ENCODE assay signal across 9 cellular contexts in the genomic region with DNA sequence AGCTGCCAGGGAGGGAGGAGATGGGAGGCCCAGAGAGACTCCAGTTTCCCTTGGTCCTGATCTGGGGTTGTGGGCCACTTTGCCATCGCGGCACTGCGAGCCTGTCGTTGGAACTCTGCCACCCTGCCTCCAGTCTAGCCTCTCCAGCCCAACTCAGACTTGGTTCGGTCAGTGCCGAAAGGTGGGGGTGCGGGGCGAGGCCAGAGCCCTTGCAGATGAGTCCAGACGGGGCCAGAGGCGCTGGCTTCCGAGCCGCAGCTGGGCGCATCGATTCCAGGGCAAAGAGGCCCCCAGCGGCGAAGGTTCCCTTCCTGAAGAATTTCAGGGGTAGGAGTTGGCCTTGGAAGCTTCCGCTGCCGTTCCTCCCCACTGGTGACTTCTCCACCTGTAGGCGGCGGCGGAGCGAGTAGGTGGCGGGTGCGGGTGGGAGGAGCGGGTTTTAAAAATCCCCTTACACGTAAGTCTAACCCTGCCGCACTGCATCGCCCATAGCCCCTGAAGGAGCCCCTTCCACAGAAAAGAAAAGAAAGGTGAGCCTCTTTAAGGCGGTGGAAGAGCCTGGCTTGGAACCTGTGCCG. TPM values are rescaled to one million over a fixed set of nuclear protein-coding genes. Genes with fewer than 3 reads are reported as not detected.
DNase-seq lines count a peak whose midpoint lies in the region; ATAC-seq and TF ChIP-seq lines count a peak whose summit lies in the region.
"Had no signal": no experiment of that assay in that cellular context is flagged by ENCODE, and none has a peak within 500 bp of the region (broad histone marks: within the 10 kb centered on the region; RNA-seq: fewer than 3 reads in every experiment).

No MANE protein-coding gene starts in this region.

- H3K36me3 ChIP-seq in mammary epithelial cell (ENCODE audit: insufficient read depth, low read length): no peaks in the 10 kb centered on the region
- H3K36me3 ChIP-seq in spleen: no peaks in the 10 kb centered on the region

- H3K9ac ChIP-seq in mammary epithelial cell (ENCODE audit: insufficient read depth, low read length): no peak overlapping the region

- H4K20me1 ChIP-seq in mammary epithelial cell (ENCODE audit: insufficient read depth, low read length): no peaks in the 10 kb centered on the region

- dilution Hi-C loops in mammary epithelial cell (cut with HindIII; ENCODE audit: low sequenced_read_pairs): loop anchor here (25.0 kb wide), 1 partner anchor 255 kb away; no protein-coding TSS in a partner anchor

- in situ Hi-C loops in mammary epithelial cell (cut with MboI; ENCODE audit: low sequenced_read_pairs in 2 of 2): loop anchor here (10.0 to 25.0 kb wide), 6 partner anchors 130 to 595 kb away; no protein-coding TSS in a partner anchor

- H3K4me2 ChIP-seq in mammary epithelial cell (ENCODE audit: insufficient read depth, low read depth, low read length): no peak overlapping the region

- H2AFZ ChIP-seq in mammary epithelial cell (ENCODE audit: low read depth, low read length): peak overlapping the region; percentile 94

- H3K4me1 Mint-ChIP-seq in activated naive CD4-positive, alpha-beta T cell treated with anti-CD3 and anti-CD28 coated beads for 36 hours (ENCODE audit: low read depth): peaks cover 19% of the 10 kb centered on the region

- WGBS in mammary epithelial cell (ENCODE audit: low coverage, missing lambda C conversion rate): 77% methylated on average over 17 of the region's 30 CpGs
- WGBS in spleen, 5 donors: 3 to 12% (median 6%) methylated on average over 21 to 30 of the region's 30 CpGs

- peaks cover 24% of the 10 kb centered on the region for H3K79me2 ChIP-seq in mammary epithelial cell (ENCODE audit: insufficient read depth, low read length)

- H3K27ac Mint-ChIP-seq in activated naive CD4-positive, alpha-beta T cell treated with anti-CD3 and anti-CD28 coated beads for 36 hours: no peak overlapping the region
- H3K27ac Mint-ChIP-seq: activated T-helper 1 cell treated with anti-CD3 and anti-CD28 coated beads, Interleukin-12 subunit alpha, Interleukin-12 subunit beta, Interleukin-2, Interleukin-4 antibody, amounts not matched to agents 30 ng/mL and 10 ng/mL and 1 ng/mL, durations not matched to agents 14 hours and 24 hours and 36 hours had no signal

- H3K4me3 ChIP-seq in mammary epithelial cell (replicated peaks in 1 of 3; ENCODE audit: insufficient read depth in 1 of 3, low read depth in 2 of 3, low read length in 3 of 3) (no peak overlapping the region), spleen (peak overlapping the region in 7 of 8 donors; percentile 9 to 59 (median 23))

- peaks cover 2% of the 10 kb centered on the region for H3K36me3 Mint-ChIP-seq in activated naive CD4-positive, alpha-beta T cell treated with anti-CD3 and anti-CD28 coated beads for 36 hours (ENCODE audit: low read depth)

- BruUV-seq in mammary epithelial cell (replicated peaks; lab: Mats Ljungman, UMichigan): no TSS peak

- H3K9me3 ChIP-seq in mammary epithelial cell (replicated peaks; ENCODE audit: insufficient read depth, low read length) (no peaks in the 10 kb centered on the region), spleen (no peaks in the 10 kb centered on the region)

- CTCF ChIA-PET in mammary epithelial cell (lab: Charles Lee; ENCODE audit: low non-redundant PET): no interaction called here
- CTCF ChIA-PET in activated naive CD4-positive, alpha-beta T cell treated with anti-CD3 and anti-CD28 coated beads for 36 hours (lab: Charles Lee): no interaction called here

- DNase-seq in mammary epithelial cell: no peak
- peak; percentile 53 for DNase-seq in iris pigment epithelial cell (ENCODE audit: low read depth)
- no peak for DNase-seq in spleen
- DNase-seq in NCI-H345 treated with DMSO at 0.1 percent for 48 hours (lab: John Stamatoyannopoulos, UW; ENCODE audit: unreplicated experiment): no peak
- DNase-seq in activated naive CD4-positive, alpha-beta T cell treated with anti-CD3 and anti-CD28 coated beads for 36 hours: no peak
- DNase-seq in GM10266 (ENCODE audit: extremely low spot score): no peak

- H3K27ac ChIP-seq in mammary epithelial cell (ENCODE audit: insufficient read depth, low read depth, low read length) (no peak overlapping the region), spleen (no peak overlapping the region)

- peak; percentile 24 for ATAC-seq in GM18868 (IDR thresholded peaks at IDR 0.05; ENCODE audit: unreplicated experiment)
- ATAC-seq in GM21825 (IDR thresholded peaks at IDR 0.05; ENCODE audit: unreplicated experiment): no peak

- no peak overlapping the region for H3K4me3 Mint-ChIP-seq in activated naive CD4-positive, alpha-beta T cell treated with anti-CD3 and anti-CD28 coated beads for 36 hours
- H3K4me3 Mint-ChIP-seq: activated T-helper 1 cell treated with anti-CD3 and anti-CD28 coated beads, Interleukin-12 subunit alpha, Interleukin-12 subunit beta, Interleukin-2, Interleukin-4 antibody, amounts not matched to agents 30 ng/mL and 10 ng/mL and 1 ng/mL, durations not matched to agents 14 hours and 24 hours and 36 hours had no signal

- H3K4me1 ChIP-seq in mammary epithelial cell (ENCODE audit: insufficient read depth, low read length) (peaks cover 19% of the 10 kb centered on the region), spleen (peaks cover 3 to 62% (median 21%) of the 10 kb centered on the region in 6 donors)

- no peaks in the 10 kb centered on the region for H3K27me3 ChIP-seq in mammary epithelial cell (ENCODE audit: insufficient read depth, low read length)
- peaks cover 3 to 99% (median 40%) of the 10 kb centered on the region in 7 donors for H3K27me3 ChIP-seq in spleen (replicated peaks in 1 of 7)

- TF ChIP-seq POLR2A in spleen (IDR thresholded peaks at IDR 0.05): no peak

- intact Hi-C loops in mammary epithelial cell (cut with micrococcal nuclease) (loop anchor here (5.0 kb wide), 1 partner anchor 1055 kb away; no protein-coding TSS in a partner anchor), spleen (cut with DNase I; ENCODE audit: low total_unique reads) (loop anchor here (10.0 kb wide), 1 partner anchor 243 kb away; no protein-coding TSS in a partner anchor)
- intact Hi-C loops in activated naive CD4-positive, alpha-beta T cell treated with anti-CD3 and anti-CD28 coated beads for 36 hours (cut with micrococcal nuclease): loop anchor here (5.0 kb wide), 1 partner anchor 965 kb away; no protein-coding TSS in a partner anchor

- peaks cover 76% of the 10 kb centered on the region for H3K27me3 Mint-ChIP-seq in activated naive CD4-positive, alpha-beta T cell treated with anti-CD3 and anti-CD28 coated beads for 36 hours (ENCODE audit: low read depth)

- no peaks in the 10 kb centered on the region for H3K9me3 Mint-ChIP-seq in activated naive CD4-positive, alpha-beta T cell treated with anti-CD3 and anti-CD28 coated beads for 36 hours
- H3K9me3 Mint-ChIP-seq: activated T-helper 1 cell treated with anti-CD3 and anti-CD28 coated beads, Interleukin-12 subunit alpha, Interleukin-12 subunit beta, Interleukin-2, Interleukin-4 antibody, amounts not matched to agents 30 ng/mL and 10 ng/mL and 1 ng/mL, durations not matched to agents 14 hours and 24 hours and 36 hours had no signal

- no peak for TF ChIP-seq CTCF in mammary epithelial cell (conservative IDR thresholded peaks at IDR 0.05 in 1 of 2, IDR thresholded peaks at IDR 0.05 in 1 of 2; ENCODE audit: extremely low read depth in 1 of 2, insufficient read depth in 1 of 2, low read depth in 1 of 2, low read length in 2 of 2)
- TF ChIP-seq CTCF in spleen (IDR thresholded peaks at IDR 0.05 in 8 of 11, conservative IDR thresholded peaks at IDR 0.05 in 3 of 11): no peak
- TF ChIP-seq CTCF in GM10266 (IDR thresholded peaks at IDR 0.05; ENCODE audit: control insufficient read depth, insufficient read depth, low read depth, missing control alignments): no peak

RNA-seq across cellular contexts. Expression of gene WNT5A, which starts 5.1 kb away (rescaled TPM):
- total RNA-seq in mammary epithelial cell (10 to 100 TPM in 1 of 2 donors, 1 to 10 TPM in 1; 7.2 to 19.7 TPM), spleen (10 to 100 TPM in 5 of 7 donors, 1 to 10 TPM in 2; 9.8 to 26.7 (median 15.6) TPM)
- polyA plus RNA-seq in mammary epithelial cell (6.8 TPM), spleen (1 to 10 TPM; 1.1 to 1.7 (median 1.5) TPM)
- 11.0 TPM for polyA minus RNA-seq in mammary epithelial cell
- not detected for total RNA-seq in activated naive CD4-positive, alpha-beta T cell treated with anti-CD3 and anti-CD28 coated beads for 36 hours
- total RNA-seq: activated T-helper 1 cell treated with anti-CD3 and anti-CD28 coated beads, Interleukin-12 subunit alpha, Interleukin-12 subunit beta, Interleukin-2, Interleukin-4 antibody, amounts not matched to agents 30 ng/mL and 10 ng/mL and 1 ng/mL, durations not matched to agents 14 hours and 24 hours and 36 hours had no signal

Comparison
In these comparisons a context has a peak if more than half of its experiments do, and no peak if none do; other contexts are left out.
1. H3K4me3 ChIP-seq: peak in spleen (7 of 8); none in mammary epithelial cell (0 of 3).
2. RNA of gene WNT5A, which starts 5.1 kb away (total RNA-seq): 7.2 to 19.7 TPM in mammary epithelial cell and 9.8 to 26.7 TPM in spleen; not detected in activated naive CD4-positive, alpha-beta T cell treated with anti-CD3 and anti-CD28 coated beads for 36 hours; every median in the first group is over 4 times any median in the second.